In genomic region chr1:178998295-178998694, GRCh38 we compare ENCODE assay signal across 28 cellular contexts.
"Had no signal": no experiment of that assay in that cellular context is flagged by ENCODE, and none has a peak within 500 bp of the region (broad histone marks: within the 10 kb centered on the region; RNA-seq: fewer than 3 reads in every experiment).

No MANE protein-coding gene starts in this region.

- ATAC-seq: natural killer cell; psoas muscle; right cardiac atrium; sciatic nerve; stimulated activated memory B cell treated with anti-CD40 and anti-IgM and Interleukin-4, amounts not matched to agents 10 μg/mL and 1 μg/mL and 100 μg/mL, for 72 hours; stimulated activated naive CD8-positive, alpha-beta T cell treated with anti-CD3 and anti-CD28 coated beads, Interleukin-15, amount 100 ng/mL, for 72 hours; stimulated activated naive CD8-positive, alpha-beta T cell treated with anti-CD3 and anti-CD28 coated beads, Interleukin-15, Interleukin-2, amounts not matched to agents 100 U/mL and 50 U/mL, for 24 hours; upper lobe of right lung had no signal

- H3K9ac ChIP-seq: neural progenitor cell, parathyroid adenoma had no signal

- H3K4me1 ChIP-seq: parathyroid adenoma, psoas muscle, uterus had no signal

- H3K79me2 ChIP-seq: parathyroid adenoma had no signal

- DNase-seq: natural killer cell; occipital lobe; ovary; posterior cingulate gyrus; psoas muscle; right cardiac atrium; spleen; stimulated activated CD4-positive, alpha-beta T cell treated with anti-CD3 and anti-CD28 coated beads, Interleukin-12 subunit alpha, Interleukin-12 subunit beta, amount 100 ng/mL, for 4 hours; stimulated activated CD4-positive, alpha-beta T cell treated with anti-CD3 and anti-CD28 coated beads, Interleukin-1b, Interleukin-23, amount 100 ng/mL, for 48 hours; stimulated activated CD4-positive, alpha-beta T cell treated with anti-CD3 and anti-CD28 coated beads, Interleukin-4, amount 100 ng/mL, for 1 hour; stimulated activated CD4-positive, alpha-beta T cell treated with anti-CD3 and anti-CD28 coated beads, Interleukin-4, amount 100 ng/mL, for 4 hours; stimulated activated CD8-positive, alpha-beta memory T cell treated with anti-CD3 and anti-CD28 coated beads, Interleukin-4, amount 100 ng/mL, for 48 hours; stimulated activated naive CD4-positive, alpha-beta T cell; stimulated activated naive CD8-positive, alpha-beta T cell treated with anti-CD3 and anti-CD28 coated beads, Interleukin-15, amount 100 ng/mL, for 72 hours; stimulated activated naive CD8-positive, alpha-beta T cell treated with anti-CD3 and anti-CD28 coated beads, Interleukin-15, Interleukin-2, amounts not matched to agents 100 U/mL and 50 U/mL, for 24 hours; substantia nigra; testis; tibial artery; transverse colon; upper lobe of right lung; uterus had no signal

- H3K27me3 ChIP-seq: neural progenitor cell, ovary, spleen, suprapubic skin, testis, tibial artery, transverse colon, upper lobe of right lung, uterus had no signal

- H3K27ac ChIP-seq: neural progenitor cell, ovary, parathyroid adenoma, psoas muscle, skin epidermis, spleen, suprapubic skin, testis, tibial artery, transverse colon, upper lobe of right lung, uterus had no signal

- H3K4me2 ChIP-seq: neural progenitor cell, smooth muscle cell had no signal

- H2AFZ ChIP-seq: parathyroid adenoma had no signal

- H3K9me3 ChIP-seq: ovary, psoas muscle, testis, upper lobe of right lung, uterus had no signal

- H3K4me3 ChIP-seq: neural progenitor cell, ovary, psoas muscle, skin epidermis, smooth muscle cell, spleen, suprapubic skin, testis, tibial artery, transverse colon, upper lobe of right lung, uterus had no signal

- H3K36me3 ChIP-seq: neural progenitor cell, ovary, spleen, suprapubic skin, tibial artery, transverse colon, upper lobe of right lung, uterus had no signal
